Comparison of ENCODE assay signal across 8 cellular contexts in the genomic region with DNA sequence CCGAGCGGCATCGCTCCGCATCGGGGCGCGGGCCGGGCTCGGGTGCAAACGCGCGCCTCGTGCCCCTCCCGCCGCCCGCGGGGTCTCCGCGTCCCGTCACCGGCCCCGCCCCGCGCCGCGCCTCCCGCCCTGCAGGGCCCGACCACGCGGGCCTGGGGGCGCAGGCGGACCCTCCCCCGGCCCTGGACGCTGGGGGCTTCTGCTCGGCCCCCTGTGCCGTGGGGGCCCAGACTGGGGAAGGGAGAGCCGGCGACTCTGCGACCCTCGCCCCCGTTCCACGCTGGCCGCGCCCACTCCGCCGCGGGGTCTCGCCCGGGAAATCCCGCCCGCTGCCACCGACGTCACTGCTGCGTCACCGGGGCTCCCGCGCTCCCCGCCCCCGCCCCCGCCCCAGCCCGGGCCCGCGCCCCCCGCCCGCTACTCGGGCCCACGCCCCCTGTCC.
A peak's percentile ranks its signal among the peaks of the same experiment; 100 is the strongest.
DNase-seq lines count a peak whose midpoint lies in the region; ATAC-seq lines count a peak whose summit lies in the region.

Gene GNG4, minus strand, starts transcription at position 63 of the 442 bp plus-strand sequence. CDS start 65,946 bp downstream, outside the sequence.

- peak; percentile 36 for DNase-seq in stimulated activated CD4-positive, alpha-beta T cell treated with anti-CD3 and anti-CD28 coated beads, Interleukin-2, amount 100 ng/mL, for 4 hours (ENCODE audit: low read depth)
- DNase-seq in stimulated activated CD4-positive, alpha-beta T cell treated with anti-CD3 and anti-CD28 coated beads, Interleukin-2, amount 100 ng/mL, for 48 hours: no peak
- peak; percentile 87 for DNase-seq in NCI-H146 (lab: John Stamatoyannopoulos, UW)
- peak; percentile 81 for DNase-seq in iPS-NIHi7 (ENCODE audit: extremely low spot score)
- peak in 1 of 2 donors; percentile 37 for DNase-seq in stimulated activated naive CD8-positive, alpha-beta T cell treated with anti-CD3 and anti-CD28 coated beads, Interleukin-15, amount 100 ng/mL, for 72 hours
- DNase-seq in stimulated activated CD8-positive, alpha-beta memory T cell treated with anti-CD3 and anti-CD28 coated beads, Interleukin-4, amount 100 ng/mL, for 48 hours: no peak
- DNase-seq in NCI-H526 treated with DMSO at 0.1 percent for 48 hours (lab: John Stamatoyannopoulos, UW): no peak

- H3K27me3 Mint-ChIP-seq in activated naive CD8-positive, alpha-beta T cell: peaks cover 39% of the 10 kb centered on the region
- peaks cover 89% of the 10 kb centered on the region for H3K27me3 Mint-ChIP-seq in stimulated activated naive CD8-positive, alpha-beta T cell treated with anti-CD3 and anti-CD28 coated beads, Interleukin-15, amount 100 ng/mL, for 72 hours

- peak within 1 kb of the TSS; percentile 28 for H3K27ac Mint-ChIP-seq in activated naive CD8-positive, alpha-beta T cell
- peak within 1 kb of the TSS in 1 of 2 donors; percentile 77 for H3K27ac Mint-ChIP-seq in stimulated activated naive CD8-positive, alpha-beta T cell treated with anti-CD3 and anti-CD28 coated beads, Interleukin-15, amount 100 ng/mL, for 72 hours

- H3K4me1 Mint-ChIP-seq in activated naive CD8-positive, alpha-beta T cell (ENCODE audit: low read depth): peaks cover 14% of the 10 kb centered on the region
- peaks cover 38% of the 10 kb centered on the region for H3K4me1 Mint-ChIP-seq in stimulated activated naive CD8-positive, alpha-beta T cell treated with anti-CD3 and anti-CD28 coated beads, Interleukin-15, amount 100 ng/mL, for 72 hours

- peak; percentile 60 for ATAC-seq in stimulated activated naive CD8-positive, alpha-beta T cell treated with anti-CD3 and anti-CD28 coated beads, Interleukin-15, amount 100 ng/mL, for 72 hours

- peaks cover 11% of the 10 kb centered on the region for H3K36me3 Mint-ChIP-seq in activated naive CD8-positive, alpha-beta T cell

- peaks cover 6% of the 10 kb centered on the region for H3K9me3 Mint-ChIP-seq in activated naive CD8-positive, alpha-beta T cell (ENCODE audit: low read depth)
- H3K9me3 Mint-ChIP-seq in stimulated activated naive CD8-positive, alpha-beta T cell treated with anti-CD3 and anti-CD28 coated beads, Interleukin-15, amount 100 ng/mL, for 72 hours: peaks cover 0 to 8% of the 10 kb centered on the region in 2 donors

- H3K4me3 Mint-ChIP-seq in activated naive CD8-positive, alpha-beta T cell: peak within 1 kb of the TSS; percentile 89
- peak within 1 kb of the TSS; percentile 85 to 89 for H3K4me3 Mint-ChIP-seq in stimulated activated naive CD8-positive, alpha-beta T cell treated with anti-CD3 and anti-CD28 coated beads, Interleukin-15, amount 100 ng/mL, for 72 hours

Comparison
In these comparisons a context has a peak if more than half of its experiments do, and no peak if none do; other contexts are left out.
1. DNase-seq: peak in stimulated activated CD4-positive, alpha-beta T cell treated with anti-CD3 and anti-CD28 coated beads, Interleukin-2, amount 100 ng/mL, for 4 hours (single experiment), NCI-H146 (single experiment) and iPS-NIHi7 (single experiment); none in stimulated activated CD4-positive, alpha-beta T cell treated with anti-CD3 and anti-CD28 coated beads, Interleukin-2, amount 100 ng/mL, for 48 hours (0 of 2), stimulated activated CD8-positive, alpha-beta memory T cell treated with anti-CD3 and anti-CD28 coated beads, Interleukin-4, amount 100 ng/mL, for 48 hours (single experiment) and NCI-H526 treated with DMSO at 0.1 percent for 48 hours (single experiment).